ENCODE assay signal across 8 cellular contexts in genomic region chr16:18983565-18984424, GRCh38. TPM values are rescaled to one million over a fixed set of nuclear protein-coding genes. Genes with fewer than 3 reads are reported as not detected.
DNase-seq lines count a peak whose midpoint lies in the region; ATAC-seq and TF ChIP-seq lines count a peak whose summit lies in the region.

TSS of gene TMC7 (plus strand) at chr16:18983934. CDS start at chr16:18984064, 130 bp downstream.

- no peaks in the 10 kb centered on the region for H3K9me3 Mint-ChIP-seq in activated T-cell treated with anti-CD3 and anti-CD28 coated beads, Interleukin-2, amount 50 U/mL, for 72 hours
- no peaks in the 10 kb centered on the region for H3K9me3 Mint-ChIP-seq in neural crest cell

- peaks cover 5% of the 10 kb centered on the region; the same call in 1 of the 2 replicates for H3K27me3 ChIP-seq in HAP-1 (ENCODE audit: low read depth)

- DNase-seq in AG08396 (ENCODE audit: low spot score) = peak; percentile 91
- DNase-seq in HAP-1 (ENCODE audit: low spot score in 2 of 2) = peak; percentile 88 to 95
- DNase-seq in NCI-H510A (lab: John Stamatoyannopoulos, UW) = peak; percentile 95
- peak; percentile 40 to 54 for DNase-seq in activated T-cell treated with anti-CD3 and anti-CD28 coated beads, Interleukin-2, amount 50 U/mL, for 72 hours
- peak; percentile 25 for DNase-seq in germinal center (ENCODE audit: low spot score)
- DNase-seq in neural crest cell (ENCODE audit: low read depth, low spot score) = peak; percentile 95
- no peak for DNase-seq in NAMALWA (ENCODE audit: low spot score)

- H3K4me1 Mint-ChIP-seq in activated T-cell treated with anti-CD3 and anti-CD28 coated beads, Interleukin-2, amount 50 U/mL, for 72 hours (ENCODE audit: low read depth) = no peaks in the 10 kb centered on the region
- peaks cover 5% of the 10 kb centered on the region for H3K4me1 Mint-ChIP-seq in neural crest cell

- H3K27ac ChIP-seq in urinary bladder (ENCODE audit: low read depth) = peak within 1 kb of the TSS; percentile 93

- TF ChIP-seq CTCF in neural crest cell (conservative IDR thresholded peaks at IDR 0.05) = peak; percentile 83

- H3K36me3 ChIP-seq in HAP-1 (replicated peaks) (no peaks in the 10 kb centered on the region), urinary bladder (ENCODE audit: insufficient read depth) (no peaks in the 10 kb centered on the region)

- H3K4me3 Mint-ChIP-seq in activated T-cell treated with anti-CD3 and anti-CD28 coated beads, Interleukin-2, amount 50 U/mL, for 72 hours = peak within 1 kb of the TSS; percentile 55 to 64
- H3K4me3 Mint-ChIP-seq in neural crest cell = peak within 1 kb of the TSS; percentile 85

- in situ Hi-C loops in HAP-1 (cut with MboI; ENCODE audit: low sequenced_read_pairs) = loop anchor here (10.0 kb wide), 2 partner anchors 91 to 391 kb away; no protein-coding TSS in a partner anchor

- H3K36me3 Mint-ChIP-seq in activated T-cell treated with anti-CD3 and anti-CD28 coated beads, Interleukin-2, amount 50 U/mL, for 72 hours (ENCODE audit: insufficient read depth in 2 of 2) = no peaks in the 10 kb centered on the region
- H3K36me3 Mint-ChIP-seq in neural crest cell (ENCODE audit: low read depth) = no peaks in the 10 kb centered on the region

- WGBS in urinary bladder = 7% methylated on average over 64 of the region's 64 CpGs

- no peak within 1 kb of the TSS for H3K27ac Mint-ChIP-seq in activated T-cell treated with anti-CD3 and anti-CD28 coated beads, Interleukin-2, amount 50 U/mL, for 72 hours
- peak within 1 kb of the TSS; percentile 31 for H3K27ac Mint-ChIP-seq in neural crest cell (ENCODE audit: unreplicated experiment)

- H3K9me3 ChIP-seq in HAP-1 = no peaks in the 10 kb centered on the region

- H3K27me3 Mint-ChIP-seq in activated T-cell treated with anti-CD3 and anti-CD28 coated beads, Interleukin-2, amount 50 U/mL, for 72 hours (ENCODE audit: low read depth) = peaks cover 35% of the 10 kb centered on the region
- peaks cover 4% of the 10 kb centered on the region for H3K27me3 Mint-ChIP-seq in neural crest cell (ENCODE audit: low read depth)

- H3K4me1 ChIP-seq in HAP-1 = peaks cover 3% of the 10 kb centered on the region; the same call in 1 of the 2 replicates
- no peaks in the 10 kb centered on the region for H3K4me1 ChIP-seq in urinary bladder (ENCODE audit: insufficient read depth)

- H3K4me3 ChIP-seq in HAP-1 (peak within 1 kb of the TSS; percentile 48), urinary bladder (ENCODE audit: low read depth, low read length) (peak within 1 kb of the TSS; percentile 53)

- ATAC-seq in activated T-cell treated with anti-CD3 and anti-CD28 coated beads, Interleukin-2, amount 50 U/mL, for 72 hours (replicated peaks in 1 of 2) = peak; percentile 62 to 79

RNA-seq across cellular contexts. Expression of gene TMC7, which starts in this region (rescaled TPM):
- under 1 TPM in 1 of 2 donors, not detected in 1; 0.10 TPM for total RNA-seq in activated T-cell treated with anti-CD3 and anti-CD28 coated beads, Interleukin-2, amount 50 U/mL, for 72 hours
- total RNA-seq in neural crest cell (3.1 and 3.9 TPM in 2 replicates), urinary bladder (3.7 TPM)
- polyA plus RNA-seq in urinary bladder = 3.4 TPM

Comparison
In these comparisons a context has a peak if more than half of its experiments do, and no peak if none do; other contexts are left out.
1. Peak in DNase-seq and ATAC-seq in activated T-cell treated with anti-CD3 and anti-CD28 coated beads, Interleukin-2, amount 50 U/mL, for 72 hours; RNA of the gene not detected or under 1 TPM.